ENCODE assay signal across 1 cellular context in the genomic region with DNA sequence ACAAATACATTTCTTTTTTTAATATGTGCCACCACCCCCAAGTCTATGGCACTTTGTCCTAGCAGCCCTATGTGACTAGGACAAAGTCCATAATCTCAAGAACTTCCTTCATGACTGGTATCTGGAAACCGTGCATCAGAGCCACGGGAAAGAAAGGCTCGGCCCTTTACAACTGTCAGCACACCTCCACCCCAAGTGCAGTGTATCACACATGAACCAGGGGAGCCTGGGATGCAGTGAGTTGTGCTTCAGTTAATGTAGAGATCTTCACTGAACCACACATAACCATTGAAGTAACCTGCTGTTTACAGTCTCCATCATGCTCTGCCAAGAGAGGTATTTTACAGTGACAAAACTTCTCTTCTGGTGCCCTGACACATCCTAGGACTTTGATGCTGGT. TPM values are rescaled to one million over a fixed set of nuclear protein-coding genes. Genes with fewer than 3 reads are reported as not detected.
"Had no signal": no experiment of that assay in that cellular context is flagged by ENCODE, and none has a peak within 500 bp of the region (broad histone marks: within the 10 kb centered on the region; RNA-seq: fewer than 3 reads in every experiment).

No MANE protein-coding gene starts in this region.

RNA-seq across cellular contexts. Expression of gene NUTM2B, which starts 11.9 kb away (rescaled TPM):
- total RNA-seq: kidney epithelial cell had no signal
